In the genomic region with DNA sequence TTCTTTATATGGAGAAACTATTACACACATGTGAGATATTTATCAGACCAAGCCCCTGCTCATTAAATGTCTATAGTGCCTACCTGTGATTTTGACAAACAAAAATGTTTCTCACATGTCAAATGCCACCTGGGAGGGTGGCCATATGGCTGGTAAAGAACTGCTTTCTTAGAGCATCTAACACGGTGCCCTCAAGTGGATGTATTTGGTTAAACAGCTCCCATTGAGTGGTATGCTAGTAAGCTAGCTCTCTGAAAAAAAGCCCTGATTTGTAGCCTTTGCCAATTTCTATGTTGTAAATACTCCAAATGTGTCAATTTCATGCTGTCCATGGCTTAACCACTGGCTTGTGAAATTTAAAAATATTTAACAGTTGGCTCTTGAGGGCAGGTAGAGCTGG, we compare ENCODE assay signal across 11 cellular contexts.
DNase-seq lines count a peak whose midpoint lies in the region; ATAC-seq and TF ChIP-seq lines count a peak whose summit lies in the region.
"Had no signal": no experiment of that assay in that cellular context is flagged by ENCODE, and none has a peak within 500 bp of the region (broad histone marks: within the 10 kb centered on the region; RNA-seq: fewer than 3 reads in every experiment).

No MANE protein-coding gene starts in this region.

- intact Hi-C loops in IMR-90 (cut with micrococcal nuclease), result loop anchor here (10.0 kb wide), 2 partner anchors 180 to 240 kb away; no protein-coding TSS in a partner anchor
- intact Hi-C loops in head of caudate nucleus (cut with DNase I), result no loop called here
- intact Hi-C loops in Right ventricle myocardium superior (cut with DNase I), result no loop called here

- H4K20me1 ChIP-seq in IMR-90 (ENCODE audit: insufficient read depth, low read length), result no peaks in the 10 kb centered on the region

- no peaks in the 10 kb centered on the region for H3K9me3 ChIP-seq in IMR-90 (ENCODE audit: control insufficient read depth, insufficient read depth, low read length)
- H3K9me3 ChIP-seq: MG63, right lobe of liver, upper lobe of left lung had no signal

- no peak overlapping the region for H3K4me2 ChIP-seq in IMR-90 (ENCODE audit: low read depth, low read length)

- no peak overlapping the region for H2BK120ac ChIP-seq in IMR-90 (ENCODE audit: low read depth, low read length)

- H3K27ac ChIP-seq in C4-2B (no peak overlapping the region), IMR-90 (ENCODE audit: insufficient read depth, low read length) (no peak overlapping the region)
- H3K27ac ChIP-seq: right lobe of liver, upper lobe of left lung had no signal

- POLR2A ChIA-PET in IMR-90 (lab: Charles Lee; ENCODE audit: unreplicated experiment), result no interaction called here
- POLR2A ChIA-PET in naive thymus-derived CD8-positive, alpha-beta T cell (lab: Charles Lee), result no interaction called here

- in situ Hi-C loops in IMR-90 (cut with MboI; ENCODE audit: low sequenced_read_pairs), result loop anchor here (5.0 kb wide), 2 partner anchors 418 to 558 kb away; no protein-coding TSS in a partner anchor

- H3K18ac ChIP-seq in IMR-90 (ENCODE audit: low read depth, low read length), result no peak overlapping the region

- no peak overlapping the region for H4K5ac ChIP-seq in IMR-90 (ENCODE audit: low read depth, low read length)

- H3K27me3 ChIP-seq in IMR-90 (ENCODE audit: control insufficient read depth, insufficient read depth, low read length), result peaks cover 26% of the 10 kb centered on the region
- H3K27me3 ChIP-seq: right lobe of liver, upper lobe of left lung had no signal

- no peaks in the 10 kb centered on the region for H3K4me1 ChIP-seq in IMR-90 (ENCODE audit: control insufficient read depth, insufficient read depth, low read length)
- H3K4me1 ChIP-seq: right lobe of liver, upper lobe of left lung had no signal

- CTCF ChIA-PET in IMR-90 (lab: Yijun Ruan, JAX), result interaction anchor here (0.5 to 1.0 kb wide), 4 partner anchors 14 to 555 kb away, joined by 3 to 4 read pairs (median 3); no protein-coding TSS in a partner anchor

- WGBS in IMR-90 (ENCODE audit: extremely low coverage in 2 of 2, insufficient read length in 1 of 2), 2 experiments, result no CpG with 5 or more reads among the region's 1 CpG

- peak; percentile 12 for DNase-seq in IMR-90
- DNase-seq in cardiac fibroblast (ENCODE audit: low read depth in 2 of 2), result peak; percentile 17 to 22
- no peak for DNase-seq in foreskin melanocyte
- DNase-seq in head of caudate nucleus, result no peak
- no peak for DNase-seq in naive thymus-derived CD8-positive, alpha-beta T cell
- no peak for DNase-seq in Right ventricle myocardium superior
- DNase-seq: MG63, right lobe of liver, upper lobe of left lung had no signal

- BruUV-seq in IMR-90 (replicated peaks; lab: Mats Ljungman, UMichigan), result no TSS peak

- no peaks in the 10 kb centered on the region for H3K9me3 Mint-ChIP-seq in naive thymus-derived CD8-positive, alpha-beta T cell

- H3K27ac Mint-ChIP-seq in naive thymus-derived CD8-positive, alpha-beta T cell, result no peak overlapping the region

- H2BK20ac ChIP-seq in IMR-90 (ENCODE audit: low read depth, low read length), result no peak overlapping the region

- no peak overlapping the region for H2AK9ac ChIP-seq in IMR-90 (replicated peaks; ENCODE audit: low read depth, low read length, poor library complexity)

- no peaks in the 10 kb centered on the region for H3K79me1 ChIP-seq in IMR-90 (ENCODE audit: low read depth in 1 of 2, low read length in 2 of 2)

- dilution Hi-C loops in IMR-90 (cut with HindIII; ENCODE audit: low sequenced_read_pairs, unreplicated experiment), result loop anchor here (25.0 kb wide), 1 partner anchor 568 kb away; no protein-coding TSS in a partner anchor

- no peak overlapping the region for H3K14ac ChIP-seq in IMR-90 (replicated peaks; ENCODE audit: low read depth, low read length)

- no peak overlapping the region for H4K8ac ChIP-seq in IMR-90 (ENCODE audit: low read depth in 2 of 2, low read length in 2 of 2)

- no peak overlapping the region for H3K9ac ChIP-seq in IMR-90 (ENCODE audit: low read depth, low read length)

- H3K36me3 ChIP-seq in IMR-90 (ENCODE audit: control insufficient read depth, insufficient read depth, low read length), result no peaks in the 10 kb centered on the region
- H3K36me3 ChIP-seq: MG63, right lobe of liver, upper lobe of left lung had no signal

- no peak overlapping the region for H2AFZ ChIP-seq in IMR-90 (replicated peaks; ENCODE audit: low read length, poor library complexity)

- ATAC-seq in GM19025 (IDR thresholded peaks at IDR 0.05; ENCODE audit: low read depth, unreplicated experiment) (peak; percentile 44), IMR-90 (ENCODE audit: low read depth) (peak; percentile 48; the same call in 1 of the 2 replicates), Right ventricle myocardium superior (ENCODE audit: poor library complexity) (no peak)
- no peak for ATAC-seq in naive thymus-derived CD8-positive, alpha-beta T cell
- ATAC-seq: right lobe of liver had no signal

- H3K4me3 Mint-ChIP-seq in naive thymus-derived CD8-positive, alpha-beta T cell, result no peak overlapping the region

- no peak for TF ChIP-seq RAD21 in IMR-90 (IDR thresholded peaks at IDR 0.05; ENCODE audit: low read length)

- no peaks in the 10 kb centered on the region for H3K36me3 Mint-ChIP-seq in naive thymus-derived CD8-positive, alpha-beta T cell

- TF ChIP-seq CTCF in C4-2B (conservative IDR thresholded peaks at IDR 0.05) (peak; percentile 26), IMR-90 (conservative IDR thresholded peaks at IDR 0.05; ENCODE audit: low read depth, low read length) (no peak), cardiac fibroblast (IDR thresholded peaks at IDR 0.05; ENCODE audit: low read depth, low read length) (peak; percentile 18)

- H3K4ac ChIP-seq in IMR-90 (ENCODE audit: low read depth, low read length), result no peak overlapping the region

- H3K27me3 Mint-ChIP-seq in naive thymus-derived CD8-positive, alpha-beta T cell, result peaks cover 5 to 36% (median 16%) of the 10 kb centered on the region in 5 donors

- H2AK5ac ChIP-seq in IMR-90 (ENCODE audit: low read depth, low read length), result no peak overlapping the region

- TF ChIP-seq POLR2A in IMR-90 (IDR thresholded peaks at IDR 0.05; ENCODE audit: low read depth, low read length), result no peak

- H2BK15ac ChIP-seq in IMR-90 (ENCODE audit: low read depth, low read length), result no peak overlapping the region

- no peaks in the 10 kb centered on the region for H3K9me1 ChIP-seq in IMR-90 (ENCODE audit: insufficient read depth, low read length)

- H3K4me1 Mint-ChIP-seq in naive thymus-derived CD8-positive, alpha-beta T cell, result no peaks in the 10 kb centered on the region

- no peak overlapping the region for H4K91ac ChIP-seq in IMR-90 (ENCODE audit: insufficient read depth, low read depth, low read length)

- no peak overlapping the region for H3K4me3 ChIP-seq in IMR-90 (ENCODE audit: insufficient read depth, low read depth, low read length)
- H3K4me3 ChIP-seq in cardiac fibroblast (replicated peaks in 1 of 2; ENCODE audit: low read depth in 2 of 2, low read length in 2 of 2), result no peak overlapping the region
- H3K4me3 ChIP-seq: MG63, right lobe of liver, upper lobe of left lung had no signal

- H3K56ac ChIP-seq in IMR-90 (ENCODE audit: extremely low read depth, insufficient read depth, low read length), result no peak overlapping the region

- no peak overlapping the region for H2BK5ac ChIP-seq in IMR-90 (ENCODE audit: low read depth, low read length, poor library complexity, severe bottlenecking)

- no peak overlapping the region for H3K23ac ChIP-seq in IMR-90 (ENCODE audit: low read depth, low read length)

TF ChIP-seq in IMR-90, 13 proteins besides CTCF, POLR2A, EP300 and RAD21:
- TF ChIP-seq RFX5 (IDR thresholded peaks at IDR 0.05; ENCODE audit: low read depth, low read length) (no peak), CEBPB (IDR thresholded peaks at IDR 0.05; ENCODE audit: low read depth, low read length) (no peak), ELK1 (IDR thresholded peaks at IDR 0.05; ENCODE audit: borderline replicate concordance, low read depth, low read length) (no peak), BHLHE40 (IDR thresholded peaks at IDR 0.05; ENCODE audit: low read depth, low read length) (no peak), MAFK (IDR thresholded peaks at IDR 0.05; ENCODE audit: low read depth, low read length) (no peak), CHD1 (IDR thresholded peaks at IDR 0.05; ENCODE audit: low read depth, low read length) (no peak), SMC3 (IDR thresholded peaks at IDR 0.05; ENCODE audit: low read depth, low read length) (no peak), MXI1 (IDR thresholded peaks at IDR 0.05; ENCODE audit: borderline replicate concordance, low read depth, low read length) (no peak), NFE2L2 (IDR thresholded peaks at IDR 0.05; ENCODE audit: low read depth, low read length) (no peak)
- TF ChIP-seq, protein P1, sequence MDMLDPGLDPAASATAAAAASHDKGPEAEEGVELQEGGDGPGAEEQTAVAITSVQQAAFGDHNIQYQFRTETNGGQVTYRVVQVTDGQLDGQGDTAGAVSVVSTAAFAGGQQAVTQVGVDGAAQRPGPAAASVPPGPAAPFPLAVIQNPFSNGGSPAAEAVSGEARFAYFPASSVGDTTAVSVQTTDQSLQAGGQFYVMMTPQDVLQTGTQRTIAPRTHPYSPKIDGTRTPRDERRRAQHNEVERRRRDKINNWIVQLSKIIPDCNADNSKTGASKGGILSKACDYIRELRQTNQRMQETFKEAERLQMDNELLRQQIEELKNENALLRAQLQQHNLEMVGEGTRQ (IDR thresholded peaks at IDR 0.05; ENCODE audit: low read depth, low read length), result no peak
TF ChIP-seq in IMR-90: peak in this region for 0.

Comparison
In these comparisons a context has a peak if more than half of its experiments do, and no peak if none do; other contexts are left out.
1. ATAC-seq: peak in GM19025 (single experiment) and IMR-90 (single experiment); none in naive thymus-derived CD8-positive, alpha-beta T cell (0 of 2) and Right ventricle myocardium superior (single experiment).
2. DNase-seq: peak in IMR-90 (single experiment) and cardiac fibroblast (2 of 2); none in foreskin melanocyte (single experiment), head of caudate nucleus (0 of 42), naive thymus-derived CD8-positive, alpha-beta T cell (0 of 10) and Right ventricle myocardium superior (single experiment).